ENCODE assay signal across 17 cellular contexts in genomic region chr12:102564026-102564425, GRCh38.
A peak's percentile ranks its signal among the peaks of the same experiment; 100 is the strongest.
DNase-seq lines count a peak whose midpoint lies in the region; ATAC-seq and TF ChIP-seq lines count a peak whose summit lies in the region.
"Had no signal": no experiment of that assay in that cellular context is flagged by ENCODE, and none has a peak within 500 bp of the region (broad histone marks: within the 10 kb centered on the region; RNA-seq: fewer than 3 reads in every experiment).

No MANE protein-coding gene starts in this region.

- H3K27ac ChIP-seq in C4-2B (peak overlapping the region; percentile 71; the same call in 1 of the 2 replicates), IMR-90 (ENCODE audit: insufficient read depth, low read length) (no peak overlapping the region), epithelial cell of prostate (peak overlapping the region; percentile 66)

- DNase-seq in IMR-90 (no peak), epithelial cell of prostate (ENCODE audit: low read depth, low spot score) (peak; percentile 26), mucosa of gallbladder (ENCODE audit: low spot score) (peak; percentile 21), NCI-H1092 (lab: John Stamatoyannopoulos, UW) (no peak), RKO (ENCODE audit: low spot score) (no peak)
- no peak for DNase-seq in activated CD4-positive, alpha-beta T cell treated with anti-CD3 and anti-CD28 coated beads, Interleukin-2, amount 10 ng/mL, durations not matched to agents 24 days and 14 days
- no peak for DNase-seq in activated CD4-positive, CD25-positive, alpha-beta regulatory T cell treated with anti-CD3 and anti-CD28 coated beads, Interleukin-2, amount 50 U/mL, for 72 hours
- DNase-seq: 8988T; CD8-positive, alpha-beta memory T cell; MG63; NCI-H1105; NCI-H1694; NCI-H2227 treated with DMSO at 0.1 percent for 48 hours; NCI-H524; SHP77 treated with DMSO at 0.1 percent for 48 hours had no signal

- no peaks in the 10 kb centered on the region for H3K36me3 ChIP-seq in IMR-90 (ENCODE audit: control insufficient read depth, insufficient read depth, low read length)
- H3K36me3 ChIP-seq: MG63 had no signal

- no peak for TF ChIP-seq POLR2A in IMR-90 (IDR thresholded peaks at IDR 0.05; ENCODE audit: low read depth, low read length)

- 100% methylated on average over 1 of the region's 4 CpGs; no CpG with 5 or more reads in 1 of the 2 experiments for WGBS in IMR-90 (ENCODE audit: extremely low coverage in 2 of 2, insufficient read length in 1 of 2), 2 experiments

- no peak overlapping the region for H3K27ac Mint-ChIP-seq in activated CD4-positive, alpha-beta T cell treated with anti-CD3 and anti-CD28 coated beads, Interleukin-2, amount 10 ng/mL, durations not matched to agents 24 days and 14 days

- H2BK120ac ChIP-seq in IMR-90 (ENCODE audit: low read depth, low read length), result 0 out of 2 replicates have a peak overlapping the region, but pooled peaks have one; percentile 40

- no peak overlapping the region for H3K9ac ChIP-seq in IMR-90 (ENCODE audit: low read depth, low read length)

- H3K9me1 ChIP-seq in IMR-90 (ENCODE audit: insufficient read depth, low read length), result peaks cover 3% of the 10 kb centered on the region; the same call in 1 of the 2 replicates

- no peak overlapping the region for H2AK9ac ChIP-seq in IMR-90 (replicated peaks; ENCODE audit: low read depth, low read length, poor library complexity)

- no peaks in the 10 kb centered on the region for H4K20me1 ChIP-seq in IMR-90 (ENCODE audit: insufficient read depth, low read length)

- intact Hi-C loops in IMR-90 (cut with micrococcal nuclease), result no loop called here
- intact Hi-C loops in activated CD4-positive, alpha-beta T cell treated with anti-CD3 and anti-CD28 coated beads, Interleukin-2, amount 10 ng/mL, durations not matched to agents 24 days and 14 days (cut with micrococcal nuclease), result no loop called here

- no peaks in the 10 kb centered on the region for H3K36me3 Mint-ChIP-seq in activated CD4-positive, alpha-beta T cell treated with anti-CD3 and anti-CD28 coated beads, Interleukin-2, amount 10 ng/mL, durations not matched to agents 24 days and 14 days (ENCODE audit: low read depth)
- H3K36me3 Mint-ChIP-seq: CD8-positive, alpha-beta memory T cell had no signal

- no peaks in the 10 kb centered on the region for H3K27me3 Mint-ChIP-seq in activated CD4-positive, alpha-beta T cell treated with anti-CD3 and anti-CD28 coated beads, Interleukin-2, amount 10 ng/mL, durations not matched to agents 24 days and 14 days

- H3K18ac ChIP-seq in IMR-90 (ENCODE audit: low read depth, low read length), result no peak overlapping the region

- ATAC-seq in IMR-90 (ENCODE audit: low read depth), result no peak
- ATAC-seq: HepG2 had no signal

- H2BK15ac ChIP-seq in IMR-90 (ENCODE audit: low read depth, low read length), result peak overlapping the region; percentile 78; the same call in 2 of the 3 replicates

- no peak overlapping the region for H2BK20ac ChIP-seq in IMR-90 (ENCODE audit: low read depth, low read length)

- CTCF ChIA-PET in IMR-90 (lab: Yijun Ruan, JAX), result no interaction called here

- H2AK5ac ChIP-seq in IMR-90 (ENCODE audit: low read depth, low read length), result no peak overlapping the region

- H3K56ac ChIP-seq in IMR-90 (ENCODE audit: extremely low read depth, insufficient read depth, low read length), result no peak overlapping the region

- no peak overlapping the region for H4K5ac ChIP-seq in IMR-90 (ENCODE audit: low read depth, low read length)

- H3K4me2 ChIP-seq in IMR-90 (ENCODE audit: low read depth, low read length), result no peak overlapping the region

- H3K27me3 ChIP-seq in IMR-90 (ENCODE audit: control insufficient read depth, insufficient read depth, low read length), result no peaks in the 10 kb centered on the region
- H3K27me3 ChIP-seq: MG63 had no signal

- no peak overlapping the region for H3K4me3 ChIP-seq in IMR-90 (ENCODE audit: insufficient read depth, low read depth, low read length)
- H3K4me3 ChIP-seq: MG63 had no signal

- H2AFZ ChIP-seq in IMR-90 (replicated peaks; ENCODE audit: low read length, poor library complexity), result no peak overlapping the region

- no peak overlapping the region for H2BK5ac ChIP-seq in IMR-90 (ENCODE audit: low read depth, low read length, poor library complexity, severe bottlenecking)

- TF ChIP-seq RAD21 in IMR-90 (IDR thresholded peaks at IDR 0.05; ENCODE audit: low read length), result no peak

- H3K4ac ChIP-seq in IMR-90 (ENCODE audit: low read depth, low read length), result no peak overlapping the region

- no peak overlapping the region for H3K4me3 Mint-ChIP-seq in activated CD4-positive, alpha-beta T cell treated with anti-CD3 and anti-CD28 coated beads, Interleukin-2, amount 10 ng/mL, durations not matched to agents 24 days and 14 days
- H3K4me3 Mint-ChIP-seq: CD8-positive, alpha-beta memory T cell had no signal

- no peaks in the 10 kb centered on the region for H3K79me1 ChIP-seq in IMR-90 (ENCODE audit: low read depth in 1 of 2, low read length in 2 of 2)

- no TSS peak for BruUV-seq in IMR-90 (replicated peaks; lab: Mats Ljungman, UMichigan)

- dilution Hi-C loops in IMR-90 (cut with HindIII; ENCODE audit: low sequenced_read_pairs, unreplicated experiment), result no loop called here

- H4K91ac ChIP-seq in IMR-90 (ENCODE audit: insufficient read depth, low read depth, low read length), result no peak overlapping the region

- H3K9me3 Mint-ChIP-seq in activated CD4-positive, alpha-beta T cell treated with anti-CD3 and anti-CD28 coated beads, Interleukin-2, amount 10 ng/mL, durations not matched to agents 24 days and 14 days, result no peaks in the 10 kb centered on the region

- no peak overlapping the region for H4K8ac ChIP-seq in IMR-90 (ENCODE audit: low read depth in 2 of 2, low read length in 2 of 2)

- H3K9me3 ChIP-seq in IMR-90 (ENCODE audit: control insufficient read depth, insufficient read depth, low read length), result peaks cover 3% of the 10 kb centered on the region; the same call in 1 of the 2 replicates
- H3K9me3 ChIP-seq: MG63 had no signal

- H3K14ac ChIP-seq in IMR-90 (replicated peaks; ENCODE audit: low read depth, low read length), result no peak overlapping the region

- POLR2A ChIA-PET in IMR-90 (lab: Charles Lee; ENCODE audit: unreplicated experiment), result no interaction called here

- no peaks in the 10 kb centered on the region for H3K4me1 Mint-ChIP-seq in activated CD4-positive, alpha-beta T cell treated with anti-CD3 and anti-CD28 coated beads, Interleukin-2, amount 10 ng/mL, durations not matched to agents 24 days and 14 days
- H3K4me1 Mint-ChIP-seq: CD8-positive, alpha-beta memory T cell had no signal

- no peak overlapping the region for H3K23ac ChIP-seq in IMR-90 (ENCODE audit: low read depth, low read length)

- in situ Hi-C loops in IMR-90 (cut with MboI; ENCODE audit: low sequenced_read_pairs), result no loop called here

- peaks cover 15% of the 10 kb centered on the region for H3K4me1 ChIP-seq in IMR-90 (ENCODE audit: control insufficient read depth, insufficient read depth, low read length)

- TF ChIP-seq CTCF in C4-2B (conservative IDR thresholded peaks at IDR 0.05), result no peak
- no peak for TF ChIP-seq CTCF in IMR-90 (conservative IDR thresholded peaks at IDR 0.05; ENCODE audit: low read depth, low read length)

TF ChIP-seq in IMR-90, 13 proteins besides CTCF, POLR2A, EP300 and RAD21:
- TF ChIP-seq RFX5 (IDR thresholded peaks at IDR 0.05; ENCODE audit: low read depth, low read length) (no peak), FOS (IDR thresholded peaks at IDR 0.05; ENCODE audit: low read depth, low read length) (no peak)
TF ChIP-seq in IMR-90: peak in this region for 0.

Comparison
In these comparisons a context has a peak if more than half of its experiments do, and no peak if none do; other contexts are left out.
1. DNase-seq: peak in epithelial cell of prostate (single experiment) and mucosa of gallbladder (single experiment); none in IMR-90 (single experiment), activated CD4-positive, alpha-beta T cell treated with anti-CD3 and anti-CD28 coated beads, Interleukin-2, amount 10 ng/mL, durations not matched to agents 24 days and 14 days (single experiment), NCI-H1092 (single experiment), RKO (single experiment) and activated CD4-positive, CD25-positive, alpha-beta regulatory T cell treated with anti-CD3 and anti-CD28 coated beads, Interleukin-2, amount 50 U/mL, for 72 hours (single experiment).